23 cellular contexts compared by ENCODE assay signal in the genomic region with DNA sequence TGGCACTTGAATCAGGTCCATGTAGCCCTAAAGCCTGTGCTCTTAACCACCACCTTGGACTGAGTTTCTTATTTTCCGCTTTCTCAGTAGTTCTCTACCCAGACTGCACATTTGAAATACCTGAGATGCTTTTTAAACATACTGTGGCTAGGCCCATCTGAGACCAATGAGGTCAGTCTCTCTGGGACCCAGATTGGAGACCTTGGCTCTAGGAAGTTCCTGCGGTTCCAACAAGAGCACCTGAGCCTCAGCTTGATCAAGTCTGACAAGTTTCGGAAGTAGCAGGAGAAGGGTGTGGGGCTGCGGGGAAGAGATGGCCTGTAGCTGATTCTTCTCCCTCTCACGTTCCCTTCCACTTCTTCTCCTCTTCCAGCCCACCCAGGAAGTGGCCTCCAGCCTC.
"Had no signal": no experiment of that assay in that cellular context is flagged by ENCODE, and none has a peak within 500 bp of the region (broad histone marks: within the 10 kb centered on the region; RNA-seq: fewer than 3 reads in every experiment).

No MANE protein-coding gene starts in this region.

- H3K27ac Mint-ChIP-seq: activated B cell treated with CpG ODN at 0.5 μM for 24 hours; activated naive CD4-positive, alpha-beta T cell treated with anti-CD3 and anti-CD28 coated beads for 36 hours; activated naive CD8-positive, alpha-beta T cell treated with anti-CD3 and anti-CD28 coated beads, Interleukin-2, amount 10 ng/mL, durations not matched to agents 7 days and 5 days; naive thymus-derived CD4-positive, alpha-beta T cell; neural progenitor cell; stimulated activated naive CD8-positive, alpha-beta T cell treated with anti-CD3 and anti-CD28 coated beads, Interleukin-15, Interleukin-2, amounts not matched to agents 100 ng/mL and 50 ng/mL, for 24 hours had no signal

- H3K4me1 ChIP-seq: neural progenitor cell had no signal

- H3K9me3 ChIP-seq: ascending aorta, right atrium auricular region, spleen, upper lobe of left lung, vagina had no signal

- ATAC-seq: activated T-cell treated with anti-CD3 and anti-CD28 coated beads, Interleukin-2, amount 50 U/mL, for 4 hours; left colon; naive thymus-derived CD4-positive, alpha-beta T cell had no signal

- H3K36me3 Mint-ChIP-seq: activated naive CD8-positive, alpha-beta T cell treated with anti-CD3 and anti-CD28 coated beads, Interleukin-2, amount 10 ng/mL, durations not matched to agents 7 days and 5 days; naive thymus-derived CD4-positive, alpha-beta T cell; neural progenitor cell had no signal

- DNase-seq: activated B cell treated with CpG ODN at 0.5 μM for 24 hours; activated CD4-positive, alpha-beta T cell treated with anti-CD3 and anti-CD28 coated beads, Interleukin-2, amount 50 U/mL, for 1 hour; activated CD8-positive, alpha-beta memory T cell treated with anti-CD3 and anti-CD28 coated beads, Interleukin-2, amount 50 U/mL, for 4 hours; activated effector memory CD4-positive, alpha-beta T cell treated with Interleukin-2 at 50 U/mL for 16 hours; activated naive CD4-positive, alpha-beta T cell treated with anti-CD3 and anti-CD28 coated beads for 36 hours; activated naive CD8-positive, alpha-beta T cell treated with anti-CD3 and anti-CD28 coated beads, Interleukin-2, amount 10 ng/mL, durations not matched to agents 7 days and 5 days; activated T-cell treated with anti-CD3 and anti-CD28 coated beads, Interleukin-2, amount 50 U/mL, for 4 hours; brain microvascular endothelial cell; dorsolateral prefrontal cortex; hippocampal formation; left colon; midbrain; naive thymus-derived CD4-positive, alpha-beta T cell; occipital lobe; spleen; substantia nigra; upper lobe of left lung had no signal

- H3K9ac ChIP-seq: neural progenitor cell had no signal

- H3K36me3 ChIP-seq: ascending aorta, brain microvascular endothelial cell, neural progenitor cell, right atrium auricular region, spleen, upper lobe of left lung, vagina had no signal

- H3K4me3 ChIP-seq: ascending aorta, coronary artery, dorsolateral prefrontal cortex, neural progenitor cell, right atrium auricular region, spleen, upper lobe of left lung, vagina had no signal

- H3K4me3 Mint-ChIP-seq: activated B cell treated with CpG ODN at 0.5 μM for 24 hours; activated naive CD4-positive, alpha-beta T cell treated with anti-CD3 and anti-CD28 coated beads for 36 hours; activated naive CD8-positive, alpha-beta T cell treated with anti-CD3 and anti-CD28 coated beads, Interleukin-2, amount 10 ng/mL, durations not matched to agents 7 days and 5 days; activated T-cell treated with anti-CD3 and anti-CD28 coated beads, Interleukin-2, amount 50 U/mL, for 4 hours; naive thymus-derived CD4-positive, alpha-beta T cell; neural progenitor cell; stimulated activated naive CD8-positive, alpha-beta T cell treated with anti-CD3 and anti-CD28 coated beads, Interleukin-15, Interleukin-2, amounts not matched to agents 100 ng/mL and 50 ng/mL, for 24 hours had no signal

- H2AFZ ChIP-seq: neural progenitor cell had no signal

- H3K4me2 ChIP-seq: neural progenitor cell had no signal

- H3K27ac ChIP-seq: ascending aorta, brain microvascular endothelial cell, coronary artery, dorsolateral prefrontal cortex, neural progenitor cell, right atrium auricular region, spleen, upper lobe of left lung, vagina had no signal

- H3K27me3 ChIP-seq: ascending aorta, brain microvascular endothelial cell, dorsolateral prefrontal cortex, neural progenitor cell, right atrium auricular region, spleen, upper lobe of left lung, vagina had no signal

- H3K27me3 Mint-ChIP-seq: activated naive CD8-positive, alpha-beta T cell treated with anti-CD3 and anti-CD28 coated beads, Interleukin-2, amount 10 ng/mL, durations not matched to agents 7 days and 5 days; stimulated activated naive CD8-positive, alpha-beta T cell treated with anti-CD3 and anti-CD28 coated beads, Interleukin-15, Interleukin-2, amounts not matched to agents 100 ng/mL and 50 ng/mL, for 24 hours had no signal

- H3K9me3 Mint-ChIP-seq: activated B cell treated with CpG ODN at 0.5 μM for 24 hours; activated naive CD4-positive, alpha-beta T cell treated with anti-CD3 and anti-CD28 coated beads for 36 hours; activated naive CD8-positive, alpha-beta T cell treated with anti-CD3 and anti-CD28 coated beads, Interleukin-2, amount 10 ng/mL, durations not matched to agents 7 days and 5 days; activated T-cell treated with anti-CD3 and anti-CD28 coated beads, Interleukin-2, amount 50 U/mL, for 4 hours; naive thymus-derived CD4-positive, alpha-beta T cell; neural progenitor cell; stimulated activated naive CD8-positive, alpha-beta T cell treated with anti-CD3 and anti-CD28 coated beads, Interleukin-15, Interleukin-2, amounts not matched to agents 100 ng/mL and 50 ng/mL, for 24 hours had no signal
